ENCODE assay signal across 29 cellular contexts in the genomic region with DNA sequence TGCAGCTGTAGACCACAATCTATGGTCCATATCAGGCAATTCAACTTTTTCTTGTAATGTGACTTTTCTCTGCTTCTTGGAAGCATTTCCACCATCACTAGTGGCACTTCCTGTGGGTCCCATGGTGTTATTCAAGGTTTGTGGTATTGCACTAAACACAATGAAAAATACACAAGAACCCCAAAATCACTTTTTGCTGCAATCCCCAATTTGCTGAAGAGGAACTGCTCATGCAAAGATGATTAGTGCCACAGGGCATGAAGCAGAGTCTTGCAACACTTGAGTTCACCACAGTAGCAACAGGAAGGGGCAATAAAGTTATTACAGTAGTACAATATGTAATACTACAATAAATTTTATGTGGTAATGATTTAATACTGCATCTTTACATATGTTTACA. TPM values are rescaled to one million over a fixed set of nuclear protein-coding genes. Genes with fewer than 3 reads are reported as not detected.
DNase-seq lines count a peak whose midpoint lies in the region; ATAC-seq and TF ChIP-seq lines count a peak whose summit lies in the region.
"Had no signal": no experiment of that assay in that cellular context is flagged by ENCODE, and none has a peak within 500 bp of the region (broad histone marks: within the 10 kb centered on the region; RNA-seq: fewer than 3 reads in every experiment).

No MANE protein-coding gene starts in this region.

- peaks cover 19% of the 10 kb centered on the region for H3K4me1 Mint-ChIP-seq in activated naive CD4-positive, alpha-beta T cell treated with anti-CD3 and anti-CD28 coated beads, Interleukin-2, amount 10 ng/mL, durations not matched to agents 7 days and 5 days

- H3K27ac Mint-ChIP-seq in activated naive CD4-positive, alpha-beta T cell treated with anti-CD3 and anti-CD28 coated beads, Interleukin-2, amount 10 ng/mL, durations not matched to agents 7 days and 5 days, result no peak overlapping the region
- H3K27ac Mint-ChIP-seq: activated T-cell treated with anti-CD3 and anti-CD28 coated beads, Interleukin-2, amount 50 U/mL, for 72 hours; naive thymus-derived CD8-positive, alpha-beta T cell had no signal

- POLR2A ChIA-PET in PC-3 (lab: Charles Lee; ENCODE audit: unreplicated experiment), result no interaction called here

- no peaks in the 10 kb centered on the region for H3K9me3 Mint-ChIP-seq in activated naive CD4-positive, alpha-beta T cell treated with anti-CD3 and anti-CD28 coated beads, Interleukin-2, amount 10 ng/mL, durations not matched to agents 7 days and 5 days
- H3K9me3 Mint-ChIP-seq: activated T-cell treated with anti-CD3 and anti-CD28 coated beads, Interleukin-2, amount 50 U/mL, for 72 hours; naive thymus-derived CD8-positive, alpha-beta T cell had no signal

- intact Hi-C loops in PC-3 (cut with micrococcal nuclease), result no loop called here

- H3K36me3 Mint-ChIP-seq in activated naive CD4-positive, alpha-beta T cell treated with anti-CD3 and anti-CD28 coated beads, Interleukin-2, amount 10 ng/mL, durations not matched to agents 7 days and 5 days, result peaks cover 2% of the 10 kb centered on the region
- H3K36me3 Mint-ChIP-seq: naive thymus-derived CD8-positive, alpha-beta T cell had no signal

- TF ChIP-seq CTCF in epithelial cell of esophagus (IDR thresholded peaks at IDR 0.05; ENCODE audit: insufficient read depth, low read depth, low read length, missing control alignments), result no peak
- TF ChIP-seq CTCF in PC-3 (conservative IDR thresholded peaks at IDR 0.05; ENCODE audit: low read depth, low read length), result no peak

- BruUV-seq in PC-3 (replicated peaks; lab: Mats Ljungman, UMichigan), result no TSS peak

- H3K27me3 ChIP-seq in PC-3 (ENCODE audit: low read length), result no peaks in the 10 kb centered on the region
- H3K27me3 ChIP-seq: breast epithelium, Peyer's patch, tibial artery had no signal

- peaks cover 7% of the 10 kb centered on the region for H3K27me3 Mint-ChIP-seq in activated naive CD4-positive, alpha-beta T cell treated with anti-CD3 and anti-CD28 coated beads, Interleukin-2, amount 10 ng/mL, durations not matched to agents 7 days and 5 days

- H3K4me2 ChIP-seq in PC-3 (ENCODE audit: low read length), result no peak overlapping the region
- H3K4me2 ChIP-seq: smooth muscle cell had no signal

- H3K79me2 ChIP-seq in PC-3 (ENCODE audit: low read length), result no peaks in the 10 kb centered on the region

- H3K9me3 ChIP-seq in PC-3 (ENCODE audit: low read length), result no peaks in the 10 kb centered on the region
- H3K9me3 ChIP-seq: breast epithelium, Peyer's patch, tibial artery had no signal

- no peaks in the 10 kb centered on the region for H3K9me2 ChIP-seq in PC-3 (replicated peaks; ENCODE audit: low read length)

- H2AFZ ChIP-seq in PC-3 (ENCODE audit: low read length), result no peak overlapping the region

- no peaks in the 10 kb centered on the region for H3F3A ChIP-seq in PC-3 (ENCODE audit: low read length, unreplicated experiment)

- peak; percentile 29 for DNase-seq in activated naive CD4-positive, alpha-beta T cell treated with anti-CD3 and anti-CD28 coated beads, Interleukin-2, amount 10 ng/mL, durations not matched to agents 7 days and 5 days
- DNase-seq in activated naive CD4-positive, alpha-beta T cell (lab: John Stamatoyannopoulos, UW), result no peak
- DNase-seq in NOMO-1 (lab: John Stamatoyannopoulos, UW; ENCODE audit: unreplicated experiment in 2 of 2) (peak; percentile 83 to 95), epithelial cell of esophagus (ENCODE audit: low read depth) (peak; percentile 39), NCI-H2081 (lab: John Stamatoyannopoulos, UW) (no peak), PC-3 (no peak), HK-2 (ENCODE audit: unreplicated experiment) (no peak)
- DNase-seq: activated CD4-positive, CD25-positive, alpha-beta regulatory T cell treated with anti-CD3 and anti-CD28 coated beads, Interleukin-2, amount 50 U/mL, for 72 hours; activated naive CD4-positive, alpha-beta T cell treated with anti-CD3 and anti-CD28 coated beads, Interleukin-2, amount 50 U/mL, for 16 hours; activated T-cell treated with anti-CD3 and anti-CD28 coated beads, Interleukin-2, amount 50 U/mL, for 72 hours; DMS53; glutamatergic neuron; kidney; midbrain; naive thymus-derived CD8-positive, alpha-beta T cell; Peyer's patch; retina; stimulated activated CD4-positive, alpha-beta T cell treated with anti-CD3 and anti-CD28 coated beads, Interleukin-1b, Interleukin-23, amount 100 ng/mL, for 48 hours; stimulated activated CD8-positive, alpha-beta memory T cell treated with anti-CD3 and anti-CD28 coated beads, Interleukin-4, amount 100 ng/mL, for 48 hours; tibial artery had no signal

- no peak overlapping the region for H3K27ac ChIP-seq in PC-3 (ENCODE audit: low read length)
- H3K27ac ChIP-seq: breast epithelium, Peyer's patch, tibial artery had no signal

- no peak overlapping the region for H3K4me3 Mint-ChIP-seq in activated naive CD4-positive, alpha-beta T cell treated with anti-CD3 and anti-CD28 coated beads, Interleukin-2, amount 10 ng/mL, durations not matched to agents 7 days and 5 days
- H3K4me3 Mint-ChIP-seq: activated T-cell treated with anti-CD3 and anti-CD28 coated beads, Interleukin-2, amount 50 U/mL, for 72 hours; naive thymus-derived CD8-positive, alpha-beta T cell had no signal

- CTCF ChIA-PET in activated naive CD4-positive, alpha-beta T cell treated with anti-CD3 and anti-CD28 coated beads, Interleukin-2, amount 10 ng/mL, durations not matched to agents 7 days and 5 days (lab: Charles Lee), result interaction anchor here (1.3 kb wide), 1 partner anchor 91 kb away, joined by 3 read pairs; no protein-coding TSS in a partner anchor
- CTCF ChIA-PET in PC-3 (lab: Charles Lee), result no interaction called here

- no peak overlapping the region for H3K9ac ChIP-seq in PC-3 (ENCODE audit: low read length)

- no peaks in the 10 kb centered on the region for H3K4me1 ChIP-seq in PC-3 (ENCODE audit: insufficient read depth, low read length)
- H3K4me1 ChIP-seq: breast epithelium, tibial artery had no signal

- H3K4me3 ChIP-seq in epithelial cell of esophagus (ENCODE audit: low read length) (no peak overlapping the region), PC-3 (ENCODE audit: low read length) (no peak overlapping the region)
- H3K4me3 ChIP-seq: breast epithelium, Peyer's patch, smooth muscle cell, tibial artery had no signal

- no peaks in the 10 kb centered on the region for H4K20me1 ChIP-seq in PC-3 (ENCODE audit: low read length)

- H3K36me3 ChIP-seq in PC-3 (ENCODE audit: low read depth, low read length), result no peaks in the 10 kb centered on the region
- H3K36me3 ChIP-seq: breast epithelium, Peyer's patch, tibial artery had no signal

- ATAC-seq in PC-3, result no peak
- ATAC-seq: activated T-cell treated with anti-CD3 and anti-CD28 coated beads, Interleukin-2, amount 50 U/mL, for 72 hours; naive thymus-derived CD8-positive, alpha-beta T cell had no signal

RNA-seq across cellular contexts. Expression of gene TAAR1, which starts 16.8 kb away (rescaled TPM):
- total RNA-seq in PC-3 (2014; rRNA removed), result not detected in 2 replicates
- total RNA-seq: activated T-cell treated with anti-CD3 and anti-CD28 coated beads, Interleukin-2, amount 50 U/mL, for 72 hours; breast epithelium; epithelial cell of proximal tubule; G401; HT-29; kidney; liver; MCF 10A; naive thymus-derived CD8-positive, alpha-beta T cell; NCI-H460; osteocyte; Peyer's patch; smooth muscle cell had no signal

RNA-seq across cellular contexts. Expression of gene VNN1, which starts 38.1 kb away (rescaled TPM):
- 0.04 and 0.12 TPM in 2 replicates for total RNA-seq in PC-3 (2014; rRNA removed)
- total RNA-seq: activated T-cell treated with anti-CD3 and anti-CD28 coated beads, Interleukin-2, amount 50 U/mL, for 72 hours; G401; naive thymus-derived CD8-positive, alpha-beta T cell; NCI-H460; osteocyte had no signal

RNA-seq across cellular contexts. Expression of gene TAAR2, which starts 51.7 kb away (rescaled TPM):
- not detected in 2 replicates for total RNA-seq in PC-3 (2014; rRNA removed)
- total RNA-seq: activated T-cell treated with anti-CD3 and anti-CD28 coated beads, Interleukin-2, amount 50 U/mL, for 72 hours; breast epithelium; epithelial cell of proximal tubule; G401; HT-29; kidney; liver; MCF 10A; naive thymus-derived CD8-positive, alpha-beta T cell; NCI-H460; osteocyte; Peyer's patch; smooth muscle cell had no signal

Comparison
In these comparisons a context has a peak if more than half of its experiments do, and no peak if none do; other contexts are left out.
1. DNase-seq: peak in activated naive CD4-positive, alpha-beta T cell treated with anti-CD3 and anti-CD28 coated beads, Interleukin-2, amount 10 ng/mL, durations not matched to agents 7 days and 5 days (single experiment), NOMO-1 (2 of 2) and epithelial cell of esophagus (single experiment); none in activated naive CD4-positive, alpha-beta T cell (0 of 4), NCI-H2081 (0 of 2), PC-3 (single experiment) and HK-2 (single experiment).